ENCODE assay signal across 23 cellular contexts in the genomic region with DNA sequence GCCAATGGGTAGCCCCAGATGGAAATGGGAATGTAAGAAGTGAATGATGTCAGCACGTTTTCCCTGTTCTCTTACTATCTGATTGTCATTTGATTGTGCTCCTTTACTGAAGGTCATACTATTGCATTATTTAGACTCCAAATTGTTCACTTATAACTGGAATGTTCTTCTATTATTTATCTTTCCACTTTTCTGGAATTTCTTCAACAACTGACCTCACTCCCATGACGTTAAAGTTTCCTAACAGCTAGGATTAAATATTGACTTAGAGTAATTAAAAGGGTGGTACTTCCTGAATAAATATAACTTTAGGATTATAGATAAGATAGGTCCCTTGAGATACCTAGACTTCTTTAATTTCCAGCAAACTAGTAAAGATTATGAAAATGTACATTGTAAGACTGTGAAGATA. TPM values are rescaled to one million over a fixed set of nuclear protein-coding genes. Genes with fewer than 3 reads are reported as not detected.
DNase-seq lines count a peak whose midpoint lies in the region; ATAC-seq, FAIRE-seq and TF ChIP-seq lines count a peak whose summit lies in the region.
"Had no signal": no experiment of that assay in that cellular context is flagged by ENCODE, and none has a peak within 500 bp of the region (broad histone marks: within the 10 kb centered on the region; RNA-seq: fewer than 3 reads in every experiment).

No MANE protein-coding gene starts in this region.

- H3K23me2 ChIP-seq in H1 (ENCODE audit: low read depth, low read length) = no peaks in the 10 kb centered on the region; the same call in 1 of the 2 replicates

- BruUV-seq in HepG2 (replicated peaks; lab: Mats Ljungman, UMichigan) (no TSS peak), MCF 10A (replicated peaks; lab: Mats Ljungman, UMichigan) (no TSS peak)

- H3K79me2 ChIP-seq in H1 (ENCODE audit: control insufficient read depth in 1 of 2, insufficient read depth in 2 of 2, low read length in 2 of 2) (no peaks in the 10 kb centered on the region), HepG2 (ENCODE audit: insufficient read depth, low read length) (no peaks in the 10 kb centered on the region)

- no peak overlapping the region for H2BK20ac ChIP-seq in H1 (ENCODE audit: low read length)

- no peaks in the 10 kb centered on the region for H3K4me1 Mint-ChIP-seq in activated naive CD4-positive, alpha-beta T cell treated with anti-CD3 and anti-CD28 coated beads, Interleukin-2, amount 10 ng/mL, durations not matched to agents 7 days and 5 days
- no peaks in the 10 kb centered on the region for H3K4me1 Mint-ChIP-seq in MCF 10A (ENCODE audit: insufficient read depth, unreplicated experiment)
- H3K4me1 Mint-ChIP-seq: IgD-negative memory B cell had no signal

- H3K56ac ChIP-seq in H1 (replicated peaks; ENCODE audit: insufficient read length, low read depth, low read length) = no peak overlapping the region

- H4K20me1 ChIP-seq in H1 (replicated peaks in 1 of 2; ENCODE audit: control insufficient read depth in 1 of 2, insufficient read depth in 2 of 2, low read length in 2 of 2) = no peaks in the 10 kb centered on the region
- H4K20me1 ChIP-seq in HepG2 (ENCODE audit: insufficient read depth, low read length) = no peaks in the 10 kb centered on the region
- H4K20me1 ChIP-seq: BLaER1 had no signal

- no peak for TF ChIP-seq CTCF in A549 (IDR thresholded peaks at IDR 0.05)
- no peak for TF ChIP-seq CTCF in H1 (IDR thresholded peaks at IDR 0.05; ENCODE audit: control extremely low read depth in 1 of 3, insufficient read depth in 1 of 3, low read depth in 1 of 3, low read length in 3 of 3)
- no peak for TF ChIP-seq CTCF in HepG2 (CRISPR knock-in tag; IDR thresholded peaks at IDR 0.05)
- no peak for TF ChIP-seq CTCF in gastrocnemius medialis (IDR thresholded peaks at IDR 0.05 in 4 of 5, conservative IDR thresholded peaks at IDR 0.05 in 1 of 5)
- no peak for TF ChIP-seq CTCF in MCF 10A (IDR thresholded peaks at IDR 0.05; ENCODE audit: unreplicated experiment)

- no peak overlapping the region for H2BK5ac ChIP-seq in H1 (ENCODE audit: low read depth, low read length)

- no peak overlapping the region for H2BK120ac ChIP-seq in H1 (replicated peaks; ENCODE audit: low read depth, low read length)

- H2BK15ac ChIP-seq in H1 (ENCODE audit: low read length) = no peak overlapping the region

- in situ Hi-C loops in HepG2 (cut with HindIII; ENCODE audit: extremely low pct_ligation_motif_present, low pct_unique_long_range_greater_than_20kb) (no loop called here), gastrocnemius medialis (cut with MboI; ENCODE audit: low sequenced_read_pairs in 4 of 4) (no loop called here)

- no peaks in the 10 kb centered on the region for H3K36me3 Mint-ChIP-seq in activated naive CD4-positive, alpha-beta T cell treated with anti-CD3 and anti-CD28 coated beads, Interleukin-2, amount 10 ng/mL, durations not matched to agents 7 days and 5 days
- H3K36me3 Mint-ChIP-seq in MCF 10A (ENCODE audit: insufficient read depth, unreplicated experiment) = no peaks in the 10 kb centered on the region
- H3K36me3 Mint-ChIP-seq: IgD-negative memory B cell had no signal

- no peak for TF ChIP-seq POLR2A in A549 (IDR thresholded peaks at IDR 0.05; ENCODE audit: low read length)
- no peak for TF ChIP-seq POLR2A in H1 (IDR thresholded peaks at IDR 0.05; ENCODE audit: control extremely low read depth in 1 of 2, low read depth in 2 of 2, low read length in 2 of 2)
- TF ChIP-seq POLR2A in HepG2 (IDR thresholded peaks at IDR 0.05; ENCODE audit: insufficient read depth in 1 of 2, low read depth in 2 of 2, low read length in 2 of 2) = no peak
- no peak for TF ChIP-seq POLR2A in gastrocnemius medialis (IDR thresholded peaks at IDR 0.05)

- no peak for FAIRE-seq in A549 (lab: Jason Lieb, UNC)
- FAIRE-seq in H1 (lab: Jason Lieb, UNC) = peak; percentile 36
- no peak for FAIRE-seq in HepG2 (lab: Jason Lieb, UNC)
- FAIRE-seq: GM12878, RCC 7860 had no signal

- peak overlapping the region; percentile 77 for H4K91ac ChIP-seq in H1 (replicated peaks; ENCODE audit: insufficient read length, low read length)

- H2AFZ ChIP-seq in H1 (ENCODE audit: low read length) = no peak overlapping the region
- no peak overlapping the region for H2AFZ ChIP-seq in HepG2 (ENCODE audit: low read length)

- DNase-seq in A549 (ENCODE audit: low read depth in 1 of 2, low spot score in 1 of 2) (peak in 1 of 2 experiments; percentile 82), HuH-7 (ENCODE audit: low spot score) (peak; percentile 30), H1 (ENCODE audit: low read depth in 1 of 2, low spot score in 2 of 2) (no peak), HepG2 (ENCODE audit: low spot score) (peak; percentile 21), gastrocnemius medialis (no peak), mucosa of gallbladder (ENCODE audit: low spot score) (no peak), MCF 10A (ENCODE audit: unreplicated experiment) (no peak)
- no peak for DNase-seq in activated naive CD4-positive, alpha-beta T cell treated with anti-CD3 and anti-CD28 coated beads, Interleukin-2, amount 10 ng/mL, durations not matched to agents 7 days and 5 days
- DNase-seq: ACHN; CD4-positive, alpha-beta T cell; COR-L47; DND-41; H7; NCI-H187 treated with DMSO at 0.1 percent for 48 hours; NCI-H2107; NCI-H446 treated with DMSO at 0.1 percent for 48 hours; NCI-H82 had no signal

- H3K27ac Mint-ChIP-seq in activated naive CD4-positive, alpha-beta T cell treated with anti-CD3 and anti-CD28 coated beads, Interleukin-2, amount 10 ng/mL, durations not matched to agents 7 days and 5 days = no peak overlapping the region
- H3K27ac Mint-ChIP-seq in MCF 10A (ENCODE audit: low read depth, unreplicated experiment) = no peak overlapping the region
- H3K27ac Mint-ChIP-seq: CD4-positive, alpha-beta T cell; IgD-negative memory B cell had no signal

- no peak overlapping the region for H2BK12ac ChIP-seq in H1 (ENCODE audit: low read depth, low read length)

- ATAC-seq in A549 (peak; percentile 30 to 91; a peak in 4 of 6 replicates), HepG2 (no peak), gastrocnemius medialis (no peak)
- ATAC-seq: GM12878 had no signal

- H3K27me3 ChIP-seq in H1 (replicated peaks in 1 of 4; ENCODE audit: control insufficient read depth in 3 of 4, extremely low read depth in 1 of 4, insufficient read depth in 3 of 4, low read length in 3 of 4) (no peaks in the 10 kb centered on the region), HepG2 (ENCODE audit: control insufficient read depth in 1 of 2, insufficient read depth in 2 of 2, low read length in 2 of 2) (0 out of 5 replicates have a peak, but pooled peaks cover 0 to 4% of the 10 kb centered on the region in 2 experiments), gastrocnemius medialis (no peaks in the 10 kb centered on the region)
- H3K27me3 ChIP-seq: BLaER1, SJSA1 had no signal

- H3K27ac ChIP-seq in A549 (peak overlapping the region in 1 of 2 experiments; percentile 59; a peak in 3 of 6 replicates), H1 (ENCODE audit: low read depth, low read length) (no peak overlapping the region), HepG2 (ENCODE audit: extremely low read length, insufficient read depth, low read length) (no peak overlapping the region), gastrocnemius medialis (no peak overlapping the region)
- H3K27ac ChIP-seq: BLaER1, SJSA1 had no signal

- WGBS in A549 (ENCODE audit: missing lambda C conversion rate) = 6% methylated on average over 2 of the region's 2 CpGs
- WGBS in H1 (ENCODE audit: extremely low coverage in 1 of 2, insufficient coverage in 1 of 2, insufficient read length in 1 of 2, insufficient replicate concordance in 2 of 2, low coverage in 1 of 2, low lambda C conversion rate in 2 of 2, missing lambda C conversion rate in 1 of 2), 2 experiments = 76% methylated on average over 2 of the region's 2 CpGs; no CpG with 5 or more reads in 1 of the 2 experiments
- 2% methylated on average over 2 of the region's 2 CpGs for WGBS in HepG2 (ENCODE audit: low lambda C conversion rate)

- POLR2A ChIA-PET in A549 (lab: Yijun Ruan, JAX) (interaction anchor here (1.9 kb wide), 1 partner anchor 11 kb away, joined by 20 read pairs; a partner anchor contains a TSS), H1 (lab: Charles Lee; ENCODE audit: partially characterized antibody) (interaction anchor here (2.8 kb wide), 1 partner anchor 11 kb away, joined by 19 read pairs; a partner anchor contains a TSS), HepG2 (lab: Yijun Ruan, JAX) (no interaction called here), MCF 10A (lab: Yijun Ruan, JAX) (interaction anchor here (1.3 kb wide), 1 partner anchor 12 kb away, joined by 3 read pairs; no protein-coding TSS in a partner anchor)

- H2AK5ac ChIP-seq in H1 (ENCODE audit: low read depth, low read length) = no peak overlapping the region

- no peaks in the 10 kb centered on the region for H3K79me1 ChIP-seq in H1 (ENCODE audit: low read depth, low read length)

- H3K9me3 ChIP-seq in A549 (peaks cover 6% of the 10 kb centered on the region; the same call in 1 of the 3 replicates), H1 (ENCODE audit: insufficient read depth in 2 of 2, low read depth in 1 of 2, low read length in 1 of 2) (0 out of 4 replicates have a peak, but pooled peaks cover 0 to 2% of the 10 kb centered on the region in 2 experiments), HepG2 (ENCODE audit: low read length) (no peaks in the 10 kb centered on the region), gastrocnemius medialis (no peaks in the 10 kb centered on the region)
- H3K9me3 ChIP-seq: BLaER1, SJSA1 had no signal

- CTCF ChIA-PET in A549 (lab: Yijun Ruan, JAX) = interaction anchor here (1.9 kb wide), 1 partner anchor 11 kb away, joined by 11 read pairs; a partner anchor contains a TSS
- CTCF ChIA-PET in H1 (lab: Charles Lee; ENCODE audit: partially characterized antibody) = interaction anchor here (0.8 kb wide), 1 partner anchor 11 kb away, joined by 4 read pairs; a partner anchor contains a TSS
- CTCF ChIA-PET in HepG2 (lab: Yijun Ruan, JAX; ENCODE audit: low intra/inter-chr PET ratio, low total read pairs) = no interaction called here
- CTCF ChIA-PET in activated naive CD4-positive, alpha-beta T cell treated with anti-CD3 and anti-CD28 coated beads, Interleukin-2, amount 10 ng/mL, durations not matched to agents 7 days and 5 days (lab: Charles Lee) = no interaction called here
- CTCF ChIA-PET in MCF 10A (lab: Yijun Ruan, JAX) = interaction anchor here (0.6 to 1.6 kb wide), 2 partner anchors 11 to 31 kb away, joined by 3 to 17 read pairs; a partner anchor contains a TSS

- intact Hi-C loops in HepG2 (cut with micrococcal nuclease; ENCODE audit: unreplicated experiment) (no loop called here), gastrocnemius medialis (cut with DNase I; ENCODE audit: low total_unique reads) (no loop called here), MCF 10A (cut with micrococcal nuclease) (no loop called here)

- no peak overlapping the region for H3K4me3 ChIP-seq in A549
- H3K4me3 ChIP-seq in H1 (ENCODE audit: extremely low read depth in 1 of 4, insufficient read depth in 2 of 4, low read depth in 3 of 4, low read length in 4 of 4) = no peak overlapping the region
- no peak overlapping the region for H3K4me3 ChIP-seq in HepG2 (replicated peaks in 1 of 3; ENCODE audit: insufficient read depth in 1 of 3, low read depth in 2 of 3, low read length in 3 of 3)
- H3K4me3 ChIP-seq in gastrocnemius medialis = no peak overlapping the region
- H3K4me3 ChIP-seq: BLaER1, GM12878, SJSA1 had no signal

- no peak overlapping the region for H3K9ac ChIP-seq in H1 (replicated peaks in 1 of 4; ENCODE audit: extremely low read depth in 1 of 4, low read depth in 3 of 4, low read length in 3 of 4)
- H3K9ac ChIP-seq in HepG2 (ENCODE audit: insufficient read depth, low read depth, low read length) = no peak overlapping the region
- H3K9ac ChIP-seq: BLaER1 had no signal

- H3K4me2 ChIP-seq in A549 (peak overlapping the region; percentile 23), H1 (ENCODE audit: insufficient read depth in 1 of 2, low read depth in 2 of 2, low read length in 2 of 2) (no peak overlapping the region), HepG2 (ENCODE audit: low read depth, low read length) (no peak overlapping the region)
- H3K4me2 ChIP-seq: BLaER1 had no signal

- H3K18ac ChIP-seq in H1 (ENCODE audit: extremely low read depth, low read length) = no peak overlapping the region

- no peak overlapping the region for H4K5ac ChIP-seq in H1 (ENCODE audit: insufficient read length, low read depth, low read length)

- TF ChIP-seq EP300 in A549 (IDR thresholded peaks at IDR 0.05) (peak; percentile 45 to 90; a peak in 3 of 5 replicates), H1 (IDR thresholded peaks at IDR 0.05; ENCODE audit: borderline replicate concordance in 1 of 2, low read depth in 2 of 2, low read length in 2 of 2) (no peak), HepG2 (IDR thresholded peaks at IDR 0.05; ENCODE audit: low read depth in 2 of 2, low read length in 2 of 2) (no peak), HepG2 (CRISPR knock-in tag; IDR thresholded peaks at IDR 0.05; ENCODE audit: borderline replicate concordance) (no peak)

- TF ChIP-seq RAD21 in A549 (conservative IDR thresholded peaks at IDR 0.05 in 1 of 2, IDR thresholded peaks at IDR 0.05 in 1 of 2) = no peak; a peak in 1 of 5 replicates
- TF ChIP-seq RAD21 in H1 (IDR thresholded peaks at IDR 0.05 in 1 of 2, conservative IDR thresholded peaks at IDR 0.05 in 1 of 2; ENCODE audit: low read depth in 2 of 2, low read length in 2 of 2) = no peak
- TF ChIP-seq RAD21 in HepG2 (CRISPR knock-in tag; IDR thresholded peaks at IDR 0.05) = no peak

- H4K8ac ChIP-seq in H1 (ENCODE audit: extremely low read depth, insufficient read depth, low read length) = no peak overlapping the region

- H3K4me3 Mint-ChIP-seq in activated naive CD4-positive, alpha-beta T cell treated with anti-CD3 and anti-CD28 coated beads, Interleukin-2, amount 10 ng/mL, durations not matched to agents 7 days and 5 days = no peak overlapping the region
- no peak overlapping the region for H3K4me3 Mint-ChIP-seq in MCF 10A (ENCODE audit: unreplicated experiment)
- H3K4me3 Mint-ChIP-seq: CD4-positive, alpha-beta T cell; IgD-negative memory B cell had no signal

- H3K27me3 Mint-ChIP-seq in activated naive CD4-positive, alpha-beta T cell treated with anti-CD3 and anti-CD28 coated beads, Interleukin-2, amount 10 ng/mL, durations not matched to agents 7 days and 5 days = no peaks in the 10 kb centered on the region
- H3K27me3 Mint-ChIP-seq in MCF 10A (ENCODE audit: insufficient read depth, unreplicated experiment) = no peaks in the 10 kb centered on the region
- H3K27me3 Mint-ChIP-seq: CD4-positive, alpha-beta T cell; IgD-negative memory B cell had no signal

- no peaks in the 10 kb centered on the region for H3K9me3 Mint-ChIP-seq in activated naive CD4-positive, alpha-beta T cell treated with anti-CD3 and anti-CD28 coated beads, Interleukin-2, amount 10 ng/mL, durations not matched to agents 7 days and 5 days
- H3K9me3 Mint-ChIP-seq in MCF 10A (ENCODE audit: unreplicated experiment) = no peaks in the 10 kb centered on the region

- H3K23ac ChIP-seq in H1 (ENCODE audit: insufficient read length) = no peak overlapping the region

- H3K4me1 ChIP-seq in A549 (peaks cover 17% of the 10 kb centered on the region; the same call in 2 of the 3 replicates), H1 (replicated peaks in 1 of 4; ENCODE audit: control insufficient read depth in 3 of 4, insufficient read depth in 4 of 4, low read length in 3 of 4) (peaks cover 0 to 12% (median 7%) of the 10 kb centered on the region in 4 experiments; a peak in 3 of 7 replicates), HepG2 (ENCODE audit: insufficient read depth, low read length) (no peaks in the 10 kb centered on the region), gastrocnemius medialis (no peaks in the 10 kb centered on the region)
- H3K4me1 ChIP-seq: BLaER1, SJSA1 had no signal

- H3K36me3 ChIP-seq in H1 (ENCODE audit: control insufficient read depth in 2 of 4, insufficient read depth in 4 of 4, low read length in 3 of 4) (no peaks in the 10 kb centered on the region), HepG2 (replicated peaks in 1 of 2; ENCODE audit: control insufficient read depth in 1 of 2, insufficient read depth in 2 of 2, low read length in 2 of 2) (no peaks in the 10 kb centered on the region), gastrocnemius medialis (no peaks in the 10 kb centered on the region)
- H3K36me3 ChIP-seq: BLaER1, SJSA1 had no signal

- H3K4ac ChIP-seq in H1 (replicated peaks; ENCODE audit: insufficient read length, low read depth, low read length) = no peak overlapping the region

- no peak overlapping the region for H3K14ac ChIP-seq in H1 (ENCODE audit: insufficient read length)

RNA-seq across cellular contexts. Expression of a gene that starts 10.9 kb away (rescaled TPM):
- polyA plus RNA-seq in A549 (2011; rRNA removed) (80.7 and 89.2 TPM in 2 replicates), A549 (2017; fragmentation: RNase III; extraction: RNeasy Plus Mini Kit Qiagen cat#74134 plus additional on column Dnase treatment) (30.7 to 31.5 TPM (median 31.4 TPM) in 3 replicates), H1 (2011; rRNA removed) (56.4 and 69.7 TPM in 2 replicates), HepG2 (2011; rRNA removed) (0.05 and 0.15 TPM in 2 replicates)
- polyA plus RNA-seq in A549 (2012; cell fraction: cytosol; rRNA removed) = 17.5 and 19.2 TPM in 2 replicates
- polyA plus RNA-seq in A549 (2012; cell fraction: nucleus; rRNA removed) = 5.3 and 5.9 TPM in 2 replicates
- 39.9 and 46.2 TPM in 2 replicates for polyA minus RNA-seq in A549 (2011; rRNA and poly(A)+ RNA removed)
- total RNA-seq in H1 (2021; fragmentation: NEBNext Ultra II Directional; extraction: Animal tissue kit (Norgen Biotek cat#: 25700)) = 130 and 139 TPM in 2 replicates
- polyA plus RNA-seq in H1 (2011; cell fraction: cytosol; rRNA removed) = 69.1 TPM
- 80.6 TPM for polyA plus RNA-seq in H1 (2011; cell fraction: nucleus; rRNA removed)
- 64.6 to 96.2 TPM (median 88.8 TPM) in 4 replicates for polyA plus RNA-seq in H1 (2012, experiment 1 of 2)
- 8.6 TPM for polyA plus RNA-seq in H1 (2012, experiment 2 of 2)
- polyA plus RNA-seq in H1 (2013, experiment 1 of 2) = 131 TPM
- polyA plus RNA-seq in H1 (2013, experiment 2 of 2) = 136 TPM
- polyA minus RNA-seq in H1 (2011; rRNA and poly(A)+ RNA removed) = 101 and 170 TPM in 2 replicates
- 112 TPM for polyA minus RNA-seq in H1 (2011; cell fraction: cytosol; rRNA and poly(A)+ RNA removed)
- 251 TPM for polyA minus RNA-seq in H1 (2011; cell fraction: nucleus; rRNA and poly(A)+ RNA removed)
- total RNA-seq in HepG2 (2016; rRNA removed; fragmentation: Illumina TruSeq; extraction: Trizol) (not detected in 2 replicates), gastrocnemius medialis (10 to 100 TPM in 2 of 4 donors, 1 to 10 TPM in 2; 7.3 to 16.4 (median 12.1) TPM), mucosa of gallbladder (53.4 TPM), MCF 10A (2022) (4.2 and 9.3 TPM in 2 replicates)
- not detected in 2 replicates for total RNA-seq in HepG2 (2016; cell fraction: cytosol; rRNA removed; fragmentation: Illumina TruSeq; extraction: Trizol; ENCODE audit: low read depth)
- not detected in 2 replicates for total RNA-seq in HepG2 (2016; cell fraction: insoluble cytoplasmic fraction; rRNA removed; fragmentation: Illumina TruSeq; extraction: Trizol)
- total RNA-seq in HepG2 (2016; cell fraction: membrane; rRNA removed; fragmentation: Illumina TruSeq; extraction: Trizol) = not detected in 2 replicates
- not detected in 2 replicates for total RNA-seq in HepG2 (2016; cell fraction: nucleus; rRNA removed; fragmentation: Illumina TruSeq; extraction: Trizol)
- 0.05 TPM in 2 replicates for polyA plus RNA-seq in HepG2 (2011; cell fraction: cytosol; rRNA removed)
- polyA plus RNA-seq in HepG2 (2011; cell fraction: nucleus; rRNA removed) = 0.12 TPM in 1 of 2 replicates, not detected in the other
- not detected in 2 replicates for polyA plus RNA-seq in HepG2 (2012)
- polyA plus RNA-seq in HepG2 (2016; cell fraction: cytosol; fragmentation: Illumina TruSeq; extraction: Trizol; ENCODE audit: low read depth) = not detected in 2 replicates
- 0.16 TPM in 1 of 2 replicates, not detected in the other for polyA plus RNA-seq in HepG2 (2016; cell fraction: insoluble cytoplasmic fraction; fragmentation: Illumina TruSeq; extraction: Trizol; ENCODE audit: low read depth)
- not detected in 2 replicates for polyA plus RNA-seq in HepG2 (2016; cell fraction: membrane; fragmentation: Illumina TruSeq; extraction: Trizol; ENCODE audit: low read depth)
- not detected in 2 replicates for polyA plus RNA-seq in HepG2 (2016; cell fraction: nucleus; fragmentation: Illumina TruSeq; extraction: Trizol; ENCODE audit: insufficient read depth, low read depth)
- 0.58 TPM in 1 of 2 replicates, not detected in the other for polyA minus RNA-seq in HepG2 (2011; rRNA and poly(A)+ RNA removed; ENCODE audit: low replicate concordance)
- polyA minus RNA-seq in HepG2 (2011; cell fraction: cytosol; rRNA and poly(A)+ RNA removed) = not detected in 2 replicates
- polyA minus RNA-seq in HepG2 (2011; cell fraction: nucleus; rRNA and poly(A)+ RNA removed) = 0.26 TPM in 1 of 2 replicates, not detected in the other
- total RNA-seq: CD4-positive, alpha-beta T cell; OCI-LY7 had no signal
- polyA plus RNA-seq: IgD-negative memory B cell had no signal

Comparison
In these comparisons a context has a peak if more than half of its experiments do, and no peak if none do; other contexts are left out.
1. ATAC-seq: peak in A549 (2 of 2); none in HepG2 (single experiment) and gastrocnemius medialis (0 of 2).
2. DNase-seq: peak in HuH-7 (single experiment) and HepG2 (single experiment); none in H1 (0 of 2), gastrocnemius medialis (0 of 2), mucosa of gallbladder (single experiment), activated naive CD4-positive, alpha-beta T cell treated with anti-CD3 and anti-CD28 coated beads, Interleukin-2, amount 10 ng/mL, durations not matched to agents 7 days and 5 days (single experiment) and MCF 10A (single experiment).
3. CTCF ChIA-PET loops: an anchor here in A549 (1.9 kb wide), H1 (0.8 kb wide) and MCF 10A (0.6 to 1.6 kb wide); none called in HepG2 and activated naive CD4-positive, alpha-beta T cell treated with anti-CD3 and anti-CD28 coated beads, Interleukin-2, amount 10 ng/mL, durations not matched to agents 7 days and 5 days.